Comparison of ENCODE assay signal across 28 cellular contexts in genomic region chr6:69650703-69651102, GRCh38.
"Had no signal": no experiment of that assay in that cellular context is flagged by ENCODE, and none has a peak within 500 bp of the region (broad histone marks: within the 10 kb centered on the region; RNA-seq: fewer than 3 reads in every experiment).

No MANE protein-coding gene starts in this region.

- FAIRE-seq: urothelium cell line had no signal

- H3K27me3 ChIP-seq: stomach, testis, thyroid gland, tibial artery, tibial nerve, transverse colon, upper lobe of left lung, upper lobe of right lung, uterus, vagina had no signal

- H3K9me3 ChIP-seq: stomach, suprapubic skin, testis, thoracic aorta, thyroid gland, tibial artery, tibial nerve, transverse colon, upper lobe of left lung, upper lobe of right lung, uterus, vagina had no signal

- H3K36me3 Mint-ChIP-seq: stimulated activated effector memory CD8-positive, alpha-beta T cell treated with anti-CD3 and anti-CD28 coated beads, Interleukin-12 subunit alpha, Interleukin-12 subunit beta, amount 100 ng/mL, for 72 hours; stimulated activated memory B cell treated with anti-CD40 and anti-IgM and Interleukin-4, amounts not matched to agents 10 μg/mL and 1 μg/mL and 100 μg/mL, for 72 hours; type B pancreatic cell had no signal

- H3K27me3 Mint-ChIP-seq: type B pancreatic cell had no signal

- DNase-seq: stimulated activated CD4-positive, alpha-beta T cell treated with anti-CD3 and anti-CD28 coated beads, Interleukin-2, amount 100 ng/mL, for 48 hours; stimulated activated CD4-positive, alpha-beta T cell treated with anti-CD3 and anti-CD28 coated beads, Interleukin-4, amount 100 ng/mL, for 1 hour; stimulated activated CD4-positive, alpha-beta T cell treated with anti-CD3 and anti-CD28 coated beads, Interleukin-4, amount 100 ng/mL, for 24 hours; stimulated activated CD4-positive, alpha-beta T cell treated with anti-CD3 and anti-CD28 coated beads, Interleukin-4, amount 100 ng/mL, for 4 hours; stimulated activated CD8-positive, alpha-beta memory T cell treated with anti-CD3 and anti-CD28 coated beads, Interleukin-4, amount 100 ng/mL, for 48 hours; stimulated activated naive CD4-positive, alpha-beta T cell; stimulated activated naive CD4-positive, alpha-beta T cell treated with Interleukin-2 at 50 U/mL for 16 hours; stimulated activated naive CD8-positive, alpha-beta T cell treated with anti-CD3 and anti-CD28 coated beads, Interleukin-15, amount 100 ng/mL, for 72 hours; stimulated activated naive CD8-positive, alpha-beta T cell treated with anti-CD3 and anti-CD28 coated beads, Interleukin-15, Interleukin-2, amounts not matched to agents 100 U/mL and 50 U/mL, for 24 hours; stomach; substantia nigra; testis; thyroid gland; tibial artery; transverse colon; trophoblast cell; upper lobe of left lung; upper lobe of right lung; uterus had no signal

- H3K4me3 ChIP-seq: stomach, suprapubic skin, testis, thoracic aorta, thyroid gland, tibial artery, tibial nerve, transverse colon, upper lobe of left lung, upper lobe of right lung, uterus, vagina had no signal

- H3K9me3 Mint-ChIP-seq: stimulated activated effector memory CD8-positive, alpha-beta T cell treated with anti-CD3 and anti-CD28 coated beads, Interleukin-12 subunit alpha, Interleukin-12 subunit beta, amount 100 ng/mL, for 72 hours; stimulated activated memory B cell treated with anti-CD40 and anti-IgM and Interleukin-4, amounts not matched to agents 10 μg/mL and 1 μg/mL and 100 μg/mL, for 72 hours; stimulated activated naive CD8-positive, alpha-beta T cell treated with anti-CD3 and anti-CD28 coated beads, Interleukin-15, Interleukin-2, amounts not matched to agents 100 ng/mL and 50 ng/mL, for 24 hours; type B pancreatic cell had no signal

- H3K27ac Mint-ChIP-seq: stimulated activated effector memory CD8-positive, alpha-beta T cell treated with anti-CD3 and anti-CD28 coated beads, Interleukin-12 subunit alpha, Interleukin-12 subunit beta, amount 100 ng/mL, for 72 hours; stimulated activated memory B cell treated with anti-CD40 and anti-IgM and Interleukin-4, amounts not matched to agents 10 μg/mL and 1 μg/mL and 100 μg/mL, for 72 hours; stimulated activated naive CD8-positive, alpha-beta T cell treated with anti-CD3 and anti-CD28 coated beads, Interleukin-15, amount 100 ng/mL, for 72 hours; stimulated activated naive CD8-positive, alpha-beta T cell treated with anti-CD3 and anti-CD28 coated beads, Interleukin-15, Interleukin-2, amounts not matched to agents 100 ng/mL and 50 ng/mL, for 24 hours; type B pancreatic cell had no signal

- H3K4me3 Mint-ChIP-seq: stimulated activated effector memory CD8-positive, alpha-beta T cell treated with anti-CD3 and anti-CD28 coated beads, Interleukin-12 subunit alpha, Interleukin-12 subunit beta, amount 100 ng/mL, for 72 hours; stimulated activated memory B cell treated with anti-CD40 and anti-IgM and Interleukin-4, amounts not matched to agents 10 μg/mL and 1 μg/mL and 100 μg/mL, for 72 hours; stimulated activated naive CD8-positive, alpha-beta T cell treated with anti-CD3 and anti-CD28 coated beads, Interleukin-15, amount 100 ng/mL, for 72 hours; stimulated activated naive CD8-positive, alpha-beta T cell treated with anti-CD3 and anti-CD28 coated beads, Interleukin-15, Interleukin-2, amounts not matched to agents 100 ng/mL and 50 ng/mL, for 24 hours; type B pancreatic cell had no signal

- H3K36me3 ChIP-seq: stomach, suprapubic skin, thoracic aorta, thyroid gland, tibial artery, tibial nerve, transverse colon, upper lobe of left lung, upper lobe of right lung, uterus, vagina had no signal

- H3K27ac ChIP-seq: stomach, suprapubic skin, testis, thoracic aorta, thyroid gland, tibial artery, tibial nerve, transverse colon, upper lobe of left lung, upper lobe of right lung, uterus, vagina had no signal

- ATAC-seq: stimulated activated effector memory CD8-positive, alpha-beta T cell treated with anti-CD3 and anti-CD28 coated beads, Interleukin-12 subunit alpha, Interleukin-12 subunit beta, amount 100 ng/mL, for 72 hours; stimulated activated memory B cell treated with anti-CD40 and anti-IgM and Interleukin-4, amounts not matched to agents 10 μg/mL and 1 μg/mL and 100 μg/mL, for 72 hours; stimulated activated naive CD8-positive, alpha-beta T cell treated with anti-CD3 and anti-CD28 coated beads, Interleukin-15, amount 100 ng/mL, for 72 hours; stimulated activated naive CD8-positive, alpha-beta T cell treated with anti-CD3 and anti-CD28 coated beads, Interleukin-15, Interleukin-2, amounts not matched to agents 100 U/mL and 50 U/mL, for 24 hours; upper lobe of right lung had no signal

- H3K4me1 ChIP-seq: stomach, suprapubic skin, testis, thyroid gland, tibial artery, tibial nerve, transverse colon, upper lobe of left lung, upper lobe of right lung, uterus, vagina had no signal

- H3K4me1 Mint-ChIP-seq: stimulated activated effector memory CD8-positive, alpha-beta T cell treated with anti-CD3 and anti-CD28 coated beads, Interleukin-12 subunit alpha, Interleukin-12 subunit beta, amount 100 ng/mL, for 72 hours; stimulated activated memory B cell treated with anti-CD40 and anti-IgM and Interleukin-4, amounts not matched to agents 10 μg/mL and 1 μg/mL and 100 μg/mL, for 72 hours; stimulated activated naive CD8-positive, alpha-beta T cell treated with anti-CD3 and anti-CD28 coated beads, Interleukin-15, amount 100 ng/mL, for 72 hours had no signal
